ENCODE assay signal across 8 cellular contexts in the genomic region with DNA sequence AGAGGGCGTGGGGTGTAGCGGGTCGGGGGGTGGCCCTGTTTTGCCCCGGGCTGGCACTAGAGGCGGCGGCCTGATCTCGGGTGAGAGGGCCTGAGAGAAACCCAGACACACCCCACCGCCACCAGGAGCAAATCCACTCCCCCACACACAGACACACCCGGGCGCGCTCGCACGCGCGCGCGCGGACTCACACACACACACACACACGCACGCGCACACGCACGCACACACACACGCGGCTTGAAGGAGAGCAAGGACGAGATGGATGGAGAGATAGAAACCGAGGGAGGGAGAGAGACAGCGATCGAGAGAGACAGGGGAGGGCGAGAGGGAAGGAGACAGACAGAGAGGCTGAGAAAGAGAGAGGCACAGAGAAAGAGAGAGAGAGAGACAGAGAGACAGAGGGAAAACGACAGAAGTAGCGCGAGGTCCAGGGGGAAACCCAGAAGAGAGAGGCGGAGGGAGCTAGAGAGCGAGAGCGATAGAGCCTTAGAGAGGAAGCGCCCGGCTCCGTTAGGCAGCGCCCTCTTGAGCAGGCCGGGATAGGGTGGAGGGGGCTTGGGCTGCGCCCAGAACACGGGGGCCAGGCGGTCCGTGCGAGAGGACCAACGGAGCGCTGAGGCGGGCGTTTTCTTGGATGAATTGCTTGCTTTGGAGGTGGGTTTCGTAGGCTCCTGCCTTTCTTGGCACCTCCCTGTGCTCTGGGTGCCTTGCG.
DNase-seq lines count a peak whose midpoint lies in the region; ATAC-seq and TF ChIP-seq lines count a peak whose summit lies in the region.
"Not testable (repeated sequence)": the region's sequence is repeated elsewhere in the genome, so short reads cannot be mapped to it uniquely, and the experiment has no call there.

No MANE protein-coding gene starts in this region.

- H3K4me1 ChIP-seq in HAP-1; ovary (ENCODE audit: insufficient read depth); uterus: not testable (repeated sequence)

- not testable (repeated sequence) for H3K27ac ChIP-seq in ovary, uterus

- not testable (repeated sequence) for ATAC-seq in T-cell (replicated peaks in 1 of 4); effector memory CD8-positive, alpha-beta T cell (replicated peaks); left colon

- H3K4me1 Mint-ChIP-seq in CD14-positive monocyte; T-cell; activated naive CD4-positive, alpha-beta T cell treated with anti-CD3 and anti-CD28 coated beads, Interleukin-2, amount 50 U/mL, for 24 hours; effector memory CD8-positive, alpha-beta T cell (ENCODE audit: low read depth in 2 of 2): not testable (repeated sequence)

- not testable (repeated sequence) for H3K9me3 ChIP-seq in HAP-1, ovary, uterus

- in situ Hi-C loops in HAP-1 (cut with MboI; ENCODE audit: low sequenced_read_pairs), result not testable (repeated sequence)

- not testable (repeated sequence) for TF ChIP-seq POLR2A in ovary (IDR thresholded peaks at IDR 0.05); uterus (IDR thresholded peaks at IDR 0.05)

- not testable (repeated sequence) for H3K36me3 Mint-ChIP-seq in CD14-positive monocyte; T-cell; activated naive CD4-positive, alpha-beta T cell treated with anti-CD3 and anti-CD28 coated beads, Interleukin-2, amount 50 U/mL, for 24 hours; effector memory CD8-positive, alpha-beta T cell (ENCODE audit: insufficient read depth)

- H3K27me3 Mint-ChIP-seq in CD14-positive monocyte (ENCODE audit: low read depth in 3 of 3); T-cell; activated naive CD4-positive, alpha-beta T cell treated with anti-CD3 and anti-CD28 coated beads, Interleukin-2, amount 50 U/mL, for 24 hours; effector memory CD8-positive, alpha-beta T cell: not testable (repeated sequence)

- POLR2A ChIA-PET in T-cell (lab: Charles Lee), result not testable (repeated sequence)

- 59 to 74% methylated on average over 20 to 23 of the region's 52 CpGs; no CpG with 5 or more reads in 1 of the 3 donors for WGBS in ovary, 3 donors

- H3K4me3 Mint-ChIP-seq in CD14-positive monocyte (peak overlapping the region; percentile 35 to 79), T-cell (peak overlapping the region in 2 of 3 donors; percentile 58 to 81)
- H3K4me3 Mint-ChIP-seq in activated naive CD4-positive, alpha-beta T cell treated with anti-CD3 and anti-CD28 coated beads, Interleukin-2, amount 50 U/mL, for 24 hours, result peak overlapping the region; percentile 30
- peak overlapping the region; percentile 53 to 81 for H3K4me3 Mint-ChIP-seq in effector memory CD8-positive, alpha-beta T cell

- not testable (repeated sequence) for TF ChIP-seq EP300 in ovary (IDR thresholded peaks at IDR 0.05)

- H3K27me3 ChIP-seq in HAP-1 (ENCODE audit: low read depth); ovary; uterus: not testable (repeated sequence)

- not testable (repeated sequence) for H3K27ac Mint-ChIP-seq in CD14-positive monocyte; T-cell; activated naive CD4-positive, alpha-beta T cell treated with anti-CD3 and anti-CD28 coated beads, Interleukin-2, amount 50 U/mL, for 24 hours
- H3K27ac Mint-ChIP-seq in effector memory CD8-positive, alpha-beta T cell, result peak overlapping the region; percentile 6 to 44

- not testable (repeated sequence) for DNase-seq in CD14-positive monocyte (ENCODE audit: low spot score); HAP-1 (ENCODE audit: low spot score in 2 of 2); effector memory CD8-positive, alpha-beta T cell
- DNase-seq in T-cell (peak in 6 of 34 experiments; percentile 15 to 44 (median 21)), left colon (peak; percentile 24 to 27), ovary (peak in 4 of 5 donors; percentile 40 to 69 (median 64)), uterus (peak; percentile 22 to 55)

- 0 out of 2 replicates have a peak overlapping the region, but pooled peaks have one; percentile 12 for H3K4me3 ChIP-seq in HAP-1
- H3K4me3 ChIP-seq in ovary, uterus: not testable (repeated sequence)

- intact Hi-C loops in CD14-positive monocyte (cut with micrococcal nuclease); left colon (cut with DNase I, micrococcal nuclease); ovary (cut with DNase I); uterus (cut with DNase I; ENCODE audit: low total_unique reads): not testable (repeated sequence)

- not testable (repeated sequence) for H3K9me3 Mint-ChIP-seq in CD14-positive monocyte; T-cell; activated naive CD4-positive, alpha-beta T cell treated with anti-CD3 and anti-CD28 coated beads, Interleukin-2, amount 50 U/mL, for 24 hours; effector memory CD8-positive, alpha-beta T cell

- TF ChIP-seq CTCF in CD14-positive monocyte (IDR thresholded peaks at IDR 0.05); ovary (IDR thresholded peaks at IDR 0.05); uterus (IDR thresholded peaks at IDR 0.05): not testable (repeated sequence)

- CTCF ChIA-PET in T-cell (lab: Charles Lee), result not testable (repeated sequence)

- not testable (repeated sequence) for H3K36me3 ChIP-seq in HAP-1 (replicated peaks); ovary; uterus
